ENCODE assay signal across 8 cellular contexts in the genomic region with DNA sequence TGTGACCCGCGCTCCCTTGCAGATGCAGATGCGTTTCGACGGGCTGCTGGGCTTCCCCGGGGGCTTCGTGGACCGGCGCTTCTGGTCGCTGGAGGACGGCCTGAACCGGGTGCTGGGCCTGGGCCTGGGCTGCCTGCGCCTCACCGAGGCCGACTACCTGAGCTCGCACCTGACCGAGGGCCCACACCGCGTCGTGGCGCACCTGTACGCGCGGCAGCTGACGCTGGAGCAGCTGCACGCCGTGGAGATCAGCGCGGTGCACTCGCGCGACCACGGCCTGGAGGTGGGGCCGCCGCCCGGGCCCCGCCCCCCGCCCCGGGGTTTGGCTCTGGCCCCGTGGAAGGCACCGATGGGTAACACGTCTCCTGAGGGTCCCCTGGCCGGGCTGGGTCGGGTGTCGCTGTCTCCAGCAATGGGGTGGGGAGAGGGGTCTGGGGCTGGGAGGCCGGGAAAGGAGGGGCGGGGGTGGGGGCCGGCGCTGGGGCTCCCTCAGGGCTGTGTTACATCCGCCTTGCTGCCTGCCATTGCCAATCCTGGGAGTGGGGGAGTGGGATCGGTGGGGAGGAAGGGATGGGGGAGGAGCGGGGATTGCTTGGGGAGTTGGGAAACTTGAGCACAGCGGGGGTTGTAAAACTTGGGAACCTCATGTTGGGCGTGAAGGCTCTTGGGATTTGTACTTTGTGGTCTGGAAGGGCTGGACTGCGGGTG. TPM values are rescaled to one million over a fixed set of nuclear protein-coding genes. Genes with fewer than 3 reads are reported as not detected.
DNase-seq lines count a peak whose midpoint lies in the region; ATAC-seq lines count a peak whose summit lies in the region.

No MANE protein-coding gene starts in this region.

- H3K27me3 ChIP-seq in effector memory CD4-positive, alpha-beta T cell (replicated peaks; ENCODE audit: control insufficient read depth, insufficient read depth, low read length, poor library complexity, severe bottlenecking): no peaks in the 10 kb centered on the region
- no peaks in the 10 kb centered on the region for H3K27me3 ChIP-seq in subcutaneous abdominal adipose tissue (ENCODE audit: control insufficient read depth in 5 of 5, insufficient read depth in 4 of 5, low read length in 5 of 5)

- POLR2A ChIA-PET in activated CD4-positive, alpha-beta T cell treated with anti-CD3 and anti-CD28 coated beads, Interleukin-2, amount 10 ng/mL, durations not matched to agents 7 days and 5 days (lab: Charles Lee): no interaction called here

- H3K27ac ChIP-seq in effector memory CD4-positive, alpha-beta T cell (ENCODE audit: insufficient read depth, low read length, poor library complexity, severe bottlenecking): peak overlapping the region; percentile 80
- H3K27ac ChIP-seq in subcutaneous abdominal adipose tissue (ENCODE audit: low read depth, low read length): peak overlapping the region; percentile 41

- no peaks in the 10 kb centered on the region for H3K27me3 Mint-ChIP-seq in activated CD4-positive, alpha-beta T cell treated with anti-CD3 and anti-CD28 coated beads, Interleukin-2, amount 10 ng/mL, durations not matched to agents 7 days and 5 days
- no peaks in the 10 kb centered on the region for H3K27me3 Mint-ChIP-seq in memory B cell

- CTCF ChIA-PET in activated CD4-positive, alpha-beta T cell treated with anti-CD3 and anti-CD28 coated beads, Interleukin-2, amount 10 ng/mL, durations not matched to agents 7 days and 5 days (lab: Charles Lee): interaction anchor here (1.0 to 1.4 kb wide), 2 partner anchors 11 kb away, joined by 3 to 4 read pairs; no protein-coding TSS in a partner anchor

- H3K4me3 Mint-ChIP-seq in activated CD4-positive, alpha-beta T cell treated with anti-CD3 and anti-CD28 coated beads, Interleukin-2, amount 10 ng/mL, durations not matched to agents 7 days and 5 days: peak overlapping the region; percentile 78
- peak overlapping the region; percentile 75 for H3K4me3 Mint-ChIP-seq in memory B cell

- no peaks in the 10 kb centered on the region for H3K9me3 Mint-ChIP-seq in activated CD4-positive, alpha-beta T cell treated with anti-CD3 and anti-CD28 coated beads, Interleukin-2, amount 10 ng/mL, durations not matched to agents 7 days and 5 days
- no peaks in the 10 kb centered on the region for H3K9me3 Mint-ChIP-seq in memory B cell

- H3K36me3 ChIP-seq in effector memory CD4-positive, alpha-beta T cell (ENCODE audit: control insufficient read depth, insufficient read depth, low read length): peaks cover 42% of the 10 kb centered on the region
- peaks cover 0 to 51% (median 39%) of the 10 kb centered on the region in 5 donors for H3K36me3 ChIP-seq in subcutaneous abdominal adipose tissue (ENCODE audit: control insufficient read depth in 5 of 5, insufficient read depth in 5 of 5, low read length in 5 of 5)

- peaks cover 10% of the 10 kb centered on the region for H3K36me3 Mint-ChIP-seq in activated CD4-positive, alpha-beta T cell treated with anti-CD3 and anti-CD28 coated beads, Interleukin-2, amount 10 ng/mL, durations not matched to agents 7 days and 5 days (ENCODE audit: low read depth)
- H3K36me3 Mint-ChIP-seq in memory B cell: peaks cover 3% of the 10 kb centered on the region

- peak overlapping the region; percentile 80 for H3K4me3 ChIP-seq in effector memory CD4-positive, alpha-beta T cell (ENCODE audit: insufficient read depth, low read depth, low read length, poor library complexity, severe bottlenecking)
- peak overlapping the region in 4 of 5 donors; percentile 71 to 96 (median 93) for H3K4me3 ChIP-seq in subcutaneous abdominal adipose tissue (ENCODE audit: low read depth in 1 of 5, low read length in 5 of 5)

- no peaks in the 10 kb centered on the region for H3K9me3 ChIP-seq in effector memory CD4-positive, alpha-beta T cell (ENCODE audit: control insufficient read depth, low read length)
- no peaks in the 10 kb centered on the region for H3K9me3 ChIP-seq in subcutaneous abdominal adipose tissue (ENCODE audit: control insufficient read depth in 5 of 5, low read length in 5 of 5)

- peak overlapping the region; percentile 79 for H3K27ac Mint-ChIP-seq in activated CD4-positive, alpha-beta T cell treated with anti-CD3 and anti-CD28 coated beads, Interleukin-2, amount 10 ng/mL, durations not matched to agents 7 days and 5 days
- peak overlapping the region; percentile 79 for H3K27ac Mint-ChIP-seq in memory B cell

- peak; percentile 61 for DNase-seq in DMS 273 (lab: John Stamatoyannopoulos, UW; ENCODE audit: unreplicated experiment)
- DNase-seq in DMS 273 treated with DMSO at 0.1 percent for 48 hours (lab: John Stamatoyannopoulos, UW): no peak
- DNase-seq in HT-29 (ENCODE audit: low spot score): peak; percentile 52
- DNase-seq in activated CD4-positive, alpha-beta T cell treated with anti-CD3 and anti-CD28 coated beads, Interleukin-2, amount 10 ng/mL, durations not matched to agents 7 days and 5 days: peak; percentile 51
- peak; percentile 29 to 46 (median 38) for DNase-seq in effector memory CD4-positive, alpha-beta T cell
- peak in 1 of 2 donors; percentile 32 for DNase-seq in memory B cell (ENCODE audit: low spot score in 2 of 2)

- H3K9ac ChIP-seq in subcutaneous abdominal adipose tissue (ENCODE audit: low read length in 5 of 5): peak overlapping the region in 4 of 5 donors; percentile 46 to 78 (median 64)

- H3K4me1 Mint-ChIP-seq in activated CD4-positive, alpha-beta T cell treated with anti-CD3 and anti-CD28 coated beads, Interleukin-2, amount 10 ng/mL, durations not matched to agents 7 days and 5 days: peaks cover 20% of the 10 kb centered on the region
- peaks cover 11% of the 10 kb centered on the region for H3K4me1 Mint-ChIP-seq in memory B cell

- H3K4me1 ChIP-seq in effector memory CD4-positive, alpha-beta T cell (ENCODE audit: control insufficient read depth, insufficient read depth, low read length, poor library complexity, severe bottlenecking): peaks cover 20% of the 10 kb centered on the region
- peaks cover 3 to 55% (median 40%) of the 10 kb centered on the region in 5 donors for H3K4me1 ChIP-seq in subcutaneous abdominal adipose tissue (ENCODE audit: control insufficient read depth in 5 of 5, insufficient read depth in 5 of 5, low read length in 5 of 5)

- ATAC-seq in memory B cell (ENCODE audit: low read depth) (peak; percentile 41), HG02970 (IDR thresholded peaks at IDR 0.05; ENCODE audit: low FRiP score, unreplicated experiment) (no peak)

RNA-seq across cellular contexts. Expression of a gene that starts 0.7 kb away (rescaled TPM):
- total RNA-seq in HT-29 (2014; rRNA removed; shearing (Covaris generic)): 81.9 and 82.4 TPM in 2 replicates
- 10 to 100 TPM; 32.3 to 35.5 TPM for total RNA-seq in activated CD4-positive, alpha-beta T cell treated with anti-CD3 and anti-CD28 coated beads, Interleukin-2, amount 10 ng/mL, durations not matched to agents 7 days and 5 days

RNA-seq across cellular contexts. Expression of a gene that starts 40.0 kb away (rescaled TPM):
- total RNA-seq in HT-29 (2014; rRNA removed; shearing (Covaris generic)): 27.2 and 29.7 TPM in 2 replicates
- total RNA-seq in activated CD4-positive, alpha-beta T cell treated with anti-CD3 and anti-CD28 coated beads, Interleukin-2, amount 10 ng/mL, durations not matched to agents 7 days and 5 days: 10 to 100 TPM; 12.4 to 16.7 TPM

RNA-seq across cellular contexts. Expression of a gene that starts 40.2 kb away (rescaled TPM):
- total RNA-seq in HT-29 (2014; rRNA removed; shearing (Covaris generic)): 2.5 and 5.8 TPM in 2 replicates
- under 1 TPM; 0.21 to 0.40 TPM for total RNA-seq in activated CD4-positive, alpha-beta T cell treated with anti-CD3 and anti-CD28 coated beads, Interleukin-2, amount 10 ng/mL, durations not matched to agents 7 days and 5 days
